Comparison of ENCODE assay signal across 13 cellular contexts in the genomic region with DNA sequence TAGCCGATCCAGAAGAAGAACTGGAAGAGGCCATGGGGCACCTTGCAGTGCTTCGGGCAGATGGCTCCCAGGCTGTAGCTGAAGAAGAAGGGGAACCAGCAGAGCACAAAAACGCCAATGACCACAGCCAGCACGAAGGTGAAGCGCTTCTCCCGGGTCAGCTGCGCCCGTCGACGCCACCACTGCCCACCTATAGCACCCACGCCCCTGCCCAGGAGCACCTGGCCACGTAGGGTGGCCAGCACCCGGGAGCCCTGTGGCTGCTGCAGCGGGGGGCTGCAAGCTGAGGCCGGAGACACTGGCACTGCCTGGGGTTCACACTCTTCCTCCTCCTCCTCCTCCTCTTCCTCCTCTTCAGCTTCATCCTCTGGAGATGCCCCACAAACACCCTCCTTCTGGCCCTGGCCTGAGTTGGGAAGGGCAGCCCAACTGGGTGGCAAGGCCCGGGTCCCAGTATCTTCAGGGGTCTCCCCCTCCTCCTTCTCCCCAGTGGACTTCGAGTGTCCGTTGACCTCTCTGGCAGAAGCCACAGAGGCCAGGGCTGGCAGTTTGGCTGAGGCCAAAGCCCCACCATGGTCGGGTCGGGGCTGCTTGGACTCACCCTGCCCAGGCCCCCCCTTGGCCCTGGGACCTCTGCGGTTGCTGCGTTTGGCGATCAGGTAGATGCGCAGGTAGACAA. TPM values are rescaled to one million over a fixed set of nuclear protein-coding genes. Genes with fewer than 3 reads are reported as not detected.
DNase-seq lines count a peak whose midpoint lies in the region; ATAC-seq, FAIRE-seq and TF ChIP-seq lines count a peak whose summit lies in the region.
"Had no signal": no experiment of that assay in that cellular context is flagged by ENCODE, and none has a peak within 500 bp of the region (broad histone marks: within the 10 kb centered on the region; RNA-seq: fewer than 3 reads in every experiment).

No MANE protein-coding gene starts in this region.

- no peak overlapping the region for H3K9ac ChIP-seq in H9 (ENCODE audit: extremely low read depth, insufficient read length, low read length)

- peaks cover 10% of the 10 kb centered on the region for H3K4me1 Mint-ChIP-seq in CD4-positive, alpha-beta T cell (ENCODE audit: low read depth)
- H3K4me1 Mint-ChIP-seq in H9 (peaks cover 17 to 35% of the 10 kb centered on the region in 2 experiments), natural killer cell (peaks cover 9 to 24% of the 10 kb centered on the region in 2 donors)
- peaks cover 19% of the 10 kb centered on the region for H3K4me1 Mint-ChIP-seq in central memory CD8-positive, alpha-beta T cell

- H2BK120ac ChIP-seq in H9 (ENCODE audit: low read depth, low read length, poor library complexity, severe bottlenecking) = no peak overlapping the region

- FAIRE-seq in frontal cortex (lab: Jason Lieb, UNC) = no peak
- FAIRE-seq: islet of Langerhans had no signal

- H4K91ac ChIP-seq in H9 (ENCODE audit: insufficient read length, low read depth, low read length) = no peak overlapping the region

- H2BK5ac ChIP-seq in H9 (ENCODE audit: insufficient read length, low read length) = no peak overlapping the region

- no peak overlapping the region for H3K23ac ChIP-seq in H9 (ENCODE audit: insufficient read length, low read depth, low read length)

- H3K27ac ChIP-seq in CD4-positive, alpha-beta T cell (ENCODE audit: low read depth, low read length) = no peak overlapping the region
- H3K27ac ChIP-seq in H9 (ENCODE audit: insufficient read length, low read depth, low read length) = no peak overlapping the region
- H3K27ac ChIP-seq: dorsolateral prefrontal cortex had no signal

- no peak overlapping the region for H3K14ac ChIP-seq in H9 (ENCODE audit: insufficient read depth, low read length)

- no peak overlapping the region for H2AFZ ChIP-seq in H9 (ENCODE audit: low read length)

- POLR2A ChIA-PET in CD4-positive, alpha-beta T cell (lab: Charles Lee) = no interaction called here

- no peak overlapping the region for H3K4me3 ChIP-seq in foreskin fibroblast (ENCODE audit: low read depth in 1 of 2, low read length in 2 of 2)

- DNase-seq in CD4-positive, alpha-beta T cell = no peak
- DNase-seq in H9 = no peak
- no peak for DNase-seq in central memory CD8-positive, alpha-beta T cell (ENCODE audit: low spot score in 2 of 2)
- DNase-seq in natural killer cell = no peak
- no peak for DNase-seq in frontal cortex (ENCODE audit: low spot score in 2 of 2)
- DNase-seq in foreskin fibroblast = no peak
- DNase-seq: COR-L47, HCEC 1CT, NCI-H226 had no signal

- peaks cover 9% of the 10 kb centered on the region for H3K27me3 ChIP-seq in CD4-positive, alpha-beta T cell (ENCODE audit: control insufficient read depth, insufficient read depth, low read length)
- H3K27me3 ChIP-seq in H9 (ENCODE audit: insufficient read depth, low read length) = no peaks in the 10 kb centered on the region; the same call in 1 of the 2 replicates

- H3K23me2 ChIP-seq in H9 (ENCODE audit: insufficient read length, low read depth, low read length, poor library complexity, severe bottlenecking) = peaks cover 9% of the 10 kb centered on the region

- peaks cover 14% of the 10 kb centered on the region for H3K27me3 Mint-ChIP-seq in CD4-positive, alpha-beta T cell
- H3K27me3 Mint-ChIP-seq in H9 (ENCODE audit: low read depth) = peaks cover 51% of the 10 kb centered on the region
- H3K27me3 Mint-ChIP-seq in central memory CD8-positive, alpha-beta T cell = peaks cover 26% of the 10 kb centered on the region
- H3K27me3 Mint-ChIP-seq in natural killer cell (ENCODE audit: low read depth in 2 of 2) = peaks cover 24 to 26% of the 10 kb centered on the region in 2 donors

- no peak for TF ChIP-seq CTCF in CD4-positive, alpha-beta T cell (IDR thresholded peaks at IDR 0.05)
- no peak for TF ChIP-seq CTCF in H9 (conservative IDR thresholded peaks at IDR 0.05)
- no peak for TF ChIP-seq CTCF in natural killer cell (IDR thresholded peaks at IDR 0.05)
- TF ChIP-seq CTCF in foreskin fibroblast (IDR thresholded peaks at IDR 0.05; ENCODE audit: low read depth, low read length) = no peak

- H3K9me3 ChIP-seq in CD4-positive, alpha-beta T cell (ENCODE audit: control insufficient read depth, low read length) = no peaks in the 10 kb centered on the region
- no peaks in the 10 kb centered on the region for H3K9me3 ChIP-seq in H9 (ENCODE audit: control insufficient read depth, low read depth, low read length)

- no peak overlapping the region for H3K4me2 ChIP-seq in H9 (ENCODE audit: insufficient read depth, insufficient read length, low read length)

- WGBS in H9 (ENCODE audit: extremely low coverage, insufficient read length, low lambda C conversion rate) = no CpG with 5 or more reads among the region's 24 CpGs

- CTCF ChIA-PET in CD4-positive, alpha-beta T cell (lab: Charles Lee) = interaction anchor here (0.9 kb wide), 1 partner anchor 122 kb away, joined by 4 read pairs; no protein-coding TSS in a partner anchor

- no peak overlapping the region for H3K27ac Mint-ChIP-seq in CD4-positive, alpha-beta T cell
- H3K27ac Mint-ChIP-seq in H9 = no peak overlapping the region
- H3K27ac Mint-ChIP-seq in central memory CD8-positive, alpha-beta T cell (ENCODE audit: low read depth) = peak overlapping the region; percentile 91
- no peak overlapping the region for H3K27ac Mint-ChIP-seq in natural killer cell

- no peak overlapping the region for H4K5ac ChIP-seq in H9 (ENCODE audit: insufficient read length, low read depth, low read length)

- no peak overlapping the region for H2AK5ac ChIP-seq in H9 (ENCODE audit: insufficient read length, low read length)

- H3K18ac ChIP-seq in H9 (ENCODE audit: insufficient read length, low read depth, low read length) = no peak overlapping the region

- no peaks in the 10 kb centered on the region for H4K20me1 ChIP-seq in H9 (ENCODE audit: control insufficient read depth, insufficient read depth, insufficient read length)

- H3K79me2 ChIP-seq in H9 (ENCODE audit: insufficient read depth, low read length) = no peaks in the 10 kb centered on the region

- intact Hi-C loops in CD4-positive, alpha-beta T cell (cut with DNase I, micrococcal nuclease) = loop anchor here (10.0 kb wide), 1 partner anchor 90 kb away; no protein-coding TSS in a partner anchor
- intact Hi-C loops in natural killer cell (cut with micrococcal nuclease) = loop anchor here (10.0 kb wide), 1 partner anchor 90 kb away; no protein-coding TSS in a partner anchor

- H3K4me3 Mint-ChIP-seq in CD4-positive, alpha-beta T cell = peak overlapping the region; percentile 83
- H3K4me3 Mint-ChIP-seq in H9 (peak overlapping the region; percentile 64 to 80), natural killer cell (peak overlapping the region; percentile 84)
- peak overlapping the region; percentile 85 for H3K4me3 Mint-ChIP-seq in central memory CD8-positive, alpha-beta T cell

- H2BK15ac ChIP-seq in H9 (ENCODE audit: low read depth, low read length) = no peak overlapping the region

- ATAC-seq in CD4-positive, alpha-beta T cell (ENCODE audit: poor library complexity) = no peak
- ATAC-seq in central memory CD8-positive, alpha-beta T cell (replicated peaks; ENCODE audit: extremely low read depth, poor library complexity, severe bottlenecking) = no peak
- ATAC-seq in natural killer cell (no peak), GM19324 (IDR thresholded peaks at IDR 0.05; ENCODE audit: low FRiP score, unreplicated experiment) (no peak), HG03039 (IDR thresholded peaks at IDR 0.05; ENCODE audit: unreplicated experiment) (no peak)

- H4K8ac ChIP-seq in H9 (replicated peaks; ENCODE audit: insufficient read length, low read depth, low read length) = no peak overlapping the region

- no peaks in the 10 kb centered on the region for H3K79me1 ChIP-seq in H9 (ENCODE audit: insufficient read depth, low read depth, low read length, poor library complexity, severe bottlenecking)

- no peaks in the 10 kb centered on the region for H3K9me3 Mint-ChIP-seq in CD4-positive, alpha-beta T cell
- peaks cover 2 to 4% of the 10 kb centered on the region in 2 experiments; a peak in 2 of 5 replicates for H3K9me3 Mint-ChIP-seq in H9
- no peaks in the 10 kb centered on the region for H3K9me3 Mint-ChIP-seq in central memory CD8-positive, alpha-beta T cell
- H3K9me3 Mint-ChIP-seq in natural killer cell = no peaks in the 10 kb centered on the region

- no peak overlapping the region for H2BK12ac ChIP-seq in H9 (ENCODE audit: insufficient read length, low read depth, low read length)

- no peak overlapping the region for H3K4ac ChIP-seq in H9 (ENCODE audit: low read depth, low read length)

- no peak overlapping the region for H3T11ph ChIP-seq in H9 (ENCODE audit: low read length)

- peaks cover 4% of the 10 kb centered on the region for H3K36me3 Mint-ChIP-seq in CD4-positive, alpha-beta T cell (ENCODE audit: low read depth)
- H3K36me3 Mint-ChIP-seq in H9 (ENCODE audit: insufficient read depth in 1 of 3, low read depth in 3 of 3) (peaks cover 0 to 8% (median 8%) of the 10 kb centered on the region in 3 experiments; a peak in 4 of 7 replicates), natural killer cell (no peaks in the 10 kb centered on the region)
- H3K36me3 Mint-ChIP-seq in central memory CD8-positive, alpha-beta T cell (ENCODE audit: insufficient read depth) = peaks cover 19% of the 10 kb centered on the region

- H2BK20ac ChIP-seq in H9 (ENCODE audit: low read depth, low read length, poor library complexity, severe bottlenecking) = no peak overlapping the region

- H3K4me1 ChIP-seq in H9 (ENCODE audit: insufficient read depth, low read length) = no peaks in the 10 kb centered on the region

- no peak overlapping the region for H3K56ac ChIP-seq in H9 (ENCODE audit: insufficient read length, low read depth, low read length)

RNA-seq across cellular contexts. Expression of a gene that starts 1.3 kb away (rescaled TPM):
- under 1 TPM; 0.52 to 0.84 TPM for total RNA-seq in CD4-positive, alpha-beta T cell
- total RNA-seq in H9 (2021) (2.7 TPM in 2 replicates), natural killer cell (1 to 10 TPM in 1 of 3 donors, under 1 TPM in 2; 0.18 to 1.3 (median 0.38) TPM), frontal cortex (under 0.01 TPM)

RNA-seq across cellular contexts. Expression of a gene that starts 23.3 kb away (rescaled TPM):
- 1 to 10 TPM; 5.0 to 6.5 TPM for total RNA-seq in CD4-positive, alpha-beta T cell
- total RNA-seq in H9 (2021) = 0.72 and 0.81 TPM in 2 replicates
- total RNA-seq in natural killer cell = 10 to 100 TPM in 1 of 3 donors, 1 to 10 TPM in 2; 5.5 to 11.3 (median 8.8) TPM
- not detected for total RNA-seq in frontal cortex

RNA-seq across cellular contexts. Expression of a gene that starts 30.2 kb away (rescaled TPM):
- 100 to 1,000 TPM; 728 to 730 TPM for total RNA-seq in CD4-positive, alpha-beta T cell
- total RNA-seq in H9 (2021) (13.5 and 14.9 TPM in 2 replicates), natural killer cell (100 to 1,000 TPM; 300 to 564 (median 432) TPM), frontal cortex (4.5 TPM)

Comparison
In these comparisons a context has a peak if more than half of its experiments do, and no peak if none do; other contexts are left out.
1. RNA of a gene that starts 30.2 kb away (total RNA-seq): 728 to 730 TPM in CD4-positive, alpha-beta T cell and 300 to 564 TPM in natural killer cell; 13.5 to 14.9 TPM in H9 and 4.5 TPM in frontal cortex (single experiment); every median in the first group is over 10 times any median in the second.
2. Peak in every context shown above with its lines, with median percentiles within 50 percentile points of each other: H3K4me3 Mint-ChIP-seq.